ENCODE assay signal across 8 cellular contexts in genomic region chr16:50326835-50327465, GRCh38. TPM values are rescaled to one million over a fixed set of nuclear protein-coding genes. Genes with fewer than 3 reads are reported as not detected.
DNase-seq lines count a peak whose midpoint lies in the region; ATAC-seq and TF ChIP-seq lines count a peak whose summit lies in the region.

No MANE protein-coding gene starts in this region.

- H3K4me1 Mint-ChIP-seq in T-helper 2 cell treated with Interferon-gamma antibody and Interleukin-4, amounts not matched to agents 5 μg/mL and 100 μg/mL, for 36 hours (ENCODE audit: low read depth): peaks cover 29% of the 10 kb centered on the region

- ATAC-seq in HG02884 (IDR thresholded peaks at IDR 0.05; ENCODE audit: unreplicated experiment): peak; percentile 62
- no peak for ATAC-seq in body of pancreas
- ATAC-seq in lower lobe of right lung: peak; percentile 63 to 73
- peak; percentile 88 for ATAC-seq in stimulated activated naive CD8-positive, alpha-beta T cell treated with anti-CD3 and anti-CD28 coated beads, Interleukin-15, Interleukin-2, amounts not matched to agents 100 U/mL and 50 U/mL, for 24 hours

- DNase-seq in NCI-H510A treated with DMSO at 0.1 percent for 48 hours (lab: John Stamatoyannopoulos, UW): peak; percentile 27
- no peak for DNase-seq in NCI-H510A (lab: John Stamatoyannopoulos, UW)
- peak; percentile 73 for DNase-seq in T-helper 2 cell treated with Interferon-gamma antibody and Interleukin-4, amounts not matched to agents 5 μg/mL and 100 μg/mL, for 36 hours (ENCODE audit: low spot score)
- DNase-seq in body of pancreas: peak in 1 of 4 donors; percentile 16
- no peak for DNase-seq in lower lobe of right lung
- peak; percentile 58 for DNase-seq in stimulated activated naive CD8-positive, alpha-beta T cell treated with anti-CD3 and anti-CD28 coated beads, Interleukin-15, Interleukin-2, amounts not matched to agents 100 U/mL and 50 U/mL, for 24 hours
- no peak for DNase-seq in ureter (ENCODE audit: low spot score)

- no peak overlapping the region for H3K4me3 Mint-ChIP-seq in T-helper 2 cell treated with Interferon-gamma antibody and Interleukin-4, amounts not matched to agents 5 μg/mL and 100 μg/mL, for 36 hours

- no peaks in the 10 kb centered on the region for H3K9me3 Mint-ChIP-seq in T-helper 2 cell treated with Interferon-gamma antibody and Interleukin-4, amounts not matched to agents 5 μg/mL and 100 μg/mL, for 36 hours

- TF ChIP-seq POLR2A in body of pancreas (IDR thresholded peaks at IDR 0.05): no peak

- intact Hi-C loops in body of pancreas (cut with DNase I) (no loop called here), lower lobe of right lung (cut with DNase I) (no loop called here)

- WGBS in body of pancreas, 2 donors: 69 to 79% methylated on average over 7 of the region's 7 CpGs

- no peak overlapping the region for H3K27ac ChIP-seq in body of pancreas
- no peak overlapping the region for H3K27ac ChIP-seq in lower lobe of right lung

- H3K4me1 ChIP-seq in body of pancreas (no peaks in the 10 kb centered on the region), lower lobe of right lung (peaks cover 13% of the 10 kb centered on the region)

- H3K9me3 ChIP-seq in body of pancreas: no peaks in the 10 kb centered on the region
- H3K9me3 ChIP-seq in lower lobe of right lung: no peaks in the 10 kb centered on the region

- H3K4me3 ChIP-seq in body of pancreas (no peak overlapping the region), lower lobe of right lung (no peak overlapping the region)

- no peaks in the 10 kb centered on the region for H3K27me3 ChIP-seq in body of pancreas
- no peaks in the 10 kb centered on the region for H3K27me3 ChIP-seq in lower lobe of right lung (ENCODE audit: low read depth)

- H3K27ac Mint-ChIP-seq in T-helper 2 cell treated with Interferon-gamma antibody and Interleukin-4, amounts not matched to agents 5 μg/mL and 100 μg/mL, for 36 hours: no peak overlapping the region

- peaks cover 46% of the 10 kb centered on the region for H3K36me3 Mint-ChIP-seq in T-helper 2 cell treated with Interferon-gamma antibody and Interleukin-4, amounts not matched to agents 5 μg/mL and 100 μg/mL, for 36 hours (ENCODE audit: low read depth)

- H3K27me3 Mint-ChIP-seq in T-helper 2 cell treated with Interferon-gamma antibody and Interleukin-4, amounts not matched to agents 5 μg/mL and 100 μg/mL, for 36 hours (ENCODE audit: low read depth): no peaks in the 10 kb centered on the region

- H3K36me3 ChIP-seq in body of pancreas (replicated peaks in 1 of 2; ENCODE audit: insufficient read depth in 1 of 2, low read depth in 2 of 2): peaks cover 0 to 15% of the 10 kb centered on the region in 2 donors
- H3K36me3 ChIP-seq in lower lobe of right lung: peaks cover 68% of the 10 kb centered on the region

- TF ChIP-seq CTCF in body of pancreas (IDR thresholded peaks at IDR 0.05): peak in 5 of 7 experiments; percentile 11 to 25 (median 21)
- peak; percentile 47 for TF ChIP-seq CTCF in lower lobe of right lung (IDR thresholded peaks at IDR 0.05)

RNA-seq across cellular contexts. Expression of gene BRD7, which starts 41.8 kb away (rescaled TPM):
- total RNA-seq in body of pancreas (10 to 100 TPM; 21.8 to 32.6 TPM), lower lobe of right lung (76.3 TPM), ureter (63.7 TPM)

Comparison
In these comparisons a context has a peak if more than half of its experiments do, and no peak if none do; other contexts are left out.
1. DNase-seq: peak in NCI-H510A treated with DMSO at 0.1 percent for 48 hours (single experiment), T-helper 2 cell treated with Interferon-gamma antibody and Interleukin-4, amounts not matched to agents 5 μg/mL and 100 μg/mL, for 36 hours (single experiment) and stimulated activated naive CD8-positive, alpha-beta T cell treated with anti-CD3 and anti-CD28 coated beads, Interleukin-15, Interleukin-2, amounts not matched to agents 100 U/mL and 50 U/mL, for 24 hours (single experiment); none in NCI-H510A (single experiment), lower lobe of right lung (single experiment) and ureter (single experiment).